Comparison of ENCODE assay signal across 8 cellular contexts in genomic region chr13:43058318-43058674, GRCh38. TPM values are rescaled to one million over a fixed set of nuclear protein-coding genes. Genes with fewer than 3 reads are reported as not detected.
DNase-seq lines count a peak whose midpoint lies in the region; ATAC-seq and TF ChIP-seq lines count a peak whose summit lies in the region.

No MANE protein-coding gene starts in this region.

- CTCF ChIA-PET in HCT116 (lab: Charles Lee), result no interaction called here

- 71% methylated on average over 1 of the region's 1 CpG for WGBS in esophagus muscularis mucosa

- TF ChIP-seq EP300 in esophagus muscularis mucosa (IDR thresholded peaks at IDR 0.05), result no peak

- H3K27ac ChIP-seq in HCT116 (ENCODE audit: low read depth, low read length), result peak overlapping the region; percentile 73
- no peak overlapping the region for H3K27ac ChIP-seq in esophagus muscularis mucosa (replicated peaks in 1 of 4)

- no peaks in the 10 kb centered on the region for H3K27me3 Mint-ChIP-seq in T-helper 17 cell
- no peaks in the 10 kb centered on the region for H3K27me3 Mint-ChIP-seq in stimulated activated naive CD8-positive, alpha-beta T cell treated with anti-CD3 and anti-CD28 coated beads, Interleukin-15, Interleukin-2, amounts not matched to agents 100 ng/mL and 50 ng/mL, for 24 hours

- TF ChIP-seq CTCF in BE2C (IDR thresholded peaks at IDR 0.05; ENCODE audit: low read depth, low read length), result no peak
- TF ChIP-seq CTCF in HCT116 (IDR thresholded peaks at IDR 0.05 in 2 of 3, conservative IDR thresholded peaks at IDR 0.05 in 1 of 3; ENCODE audit: borderline replicate concordance in 1 of 3, insufficient read depth in 1 of 3, low read depth in 2 of 3, low read length in 2 of 3), result no peak
- TF ChIP-seq CTCF in fibroblast of pulmonary artery (IDR thresholded peaks at IDR 0.05; ENCODE audit: low read length, missing control alignments), result no peak
- TF ChIP-seq CTCF in esophagus muscularis mucosa (IDR thresholded peaks at IDR 0.05), result no peak

- H3K9ac ChIP-seq in HCT116 (ENCODE audit: low read length), result peak overlapping the region; percentile 31

- ATAC-seq in HCT116, result peak; percentile 89
- no peak for ATAC-seq in T-helper 17 cell
- no peak for ATAC-seq in GM18867 (IDR thresholded peaks at IDR 0.05; ENCODE audit: unreplicated experiment)

- peaks cover 6% of the 10 kb centered on the region for H3K36me3 Mint-ChIP-seq in T-helper 17 cell (ENCODE audit: low read depth)
- peaks cover 10% of the 10 kb centered on the region for H3K36me3 Mint-ChIP-seq in stimulated activated naive CD8-positive, alpha-beta T cell treated with anti-CD3 and anti-CD28 coated beads, Interleukin-15, Interleukin-2, amounts not matched to agents 100 ng/mL and 50 ng/mL, for 24 hours (ENCODE audit: low read depth)

- POLR2A ChIA-PET in HCT116 (lab: Charles Lee), result interaction anchor here (1.6 kb wide), 1 partner anchor 35 kb away, joined by 5 read pairs; the partner anchor contains the start of gene DNAJC15

- H3K27me3 ChIP-seq in BE2C, result no peaks in the 10 kb centered on the region
- no peaks in the 10 kb centered on the region for H3K27me3 ChIP-seq in HCT116 (ENCODE audit: insufficient read depth, low read length)
- H3K27me3 ChIP-seq in esophagus muscularis mucosa, result no peaks in the 10 kb centered on the region

- RAD21 ChIA-PET in HCT116 (lab: Charles Lee; ENCODE audit: low non-redundant PET in 1 of 2, low total read pairs in 2 of 2, uncharacterized antibody in 2 of 2, unreplicated experiment in 2 of 2), result no interaction called here

- H3K9me3 Mint-ChIP-seq in stimulated activated naive CD8-positive, alpha-beta T cell treated with anti-CD3 and anti-CD28 coated beads, Interleukin-15, Interleukin-2, amounts not matched to agents 100 ng/mL and 50 ng/mL, for 24 hours, result no peaks in the 10 kb centered on the region

- H3K4me2 ChIP-seq in HCT116 (ENCODE audit: low read length), result peak overlapping the region; percentile 58

- intact Hi-C loops in HCT116 (cut with micrococcal nuclease), result no loop called here
- intact Hi-C loops in esophagus muscularis mucosa (cut with DNase I), result no loop called here

- BruUV-seq in HCT116 (replicated peaks; lab: Mats Ljungman, UMichigan), result no TSS peak

- DNase-seq in BE2C (peak; percentile 15), HCT116 (ENCODE audit: low read depth, low spot score) (peak; percentile 87), T-helper 17 cell (no peak), fibroblast of pulmonary artery (ENCODE audit: low read depth) (peak; percentile 62), esophagus muscularis mucosa (ENCODE audit: extremely low spot score) (no peak), HK-2 (ENCODE audit: unreplicated experiment) (no peak)

- H3K36me3 ChIP-seq in BE2C, result no peaks in the 10 kb centered on the region
- no peaks in the 10 kb centered on the region for H3K36me3 ChIP-seq in HCT116 (ENCODE audit: control insufficient read depth in 1 of 2, insufficient read depth in 2 of 2, low read length in 2 of 2)
- no peaks in the 10 kb centered on the region for H3K36me3 ChIP-seq in esophagus muscularis mucosa

- H3K4me1 ChIP-seq in BE2C, result peaks cover 9% of the 10 kb centered on the region
- H3K4me1 ChIP-seq in HCT116 (ENCODE audit: control insufficient read depth in 1 of 2, insufficient read depth in 2 of 2, low read length in 2 of 2), result peaks cover 39 to 70% of the 10 kb centered on the region in 2 experiments
- peaks cover 35 to 49% (median 40%) of the 10 kb centered on the region in 4 donors for H3K4me1 ChIP-seq in esophagus muscularis mucosa

- no peak overlapping the region for H2AFZ ChIP-seq in HCT116 (ENCODE audit: low read depth, low read length, poor library complexity, severe bottlenecking)

- H3K4me3 ChIP-seq in BE2C (ENCODE audit: low read depth, low read length), result no peak overlapping the region
- H3K4me3 ChIP-seq in HCT116 (replicated peaks in 1 of 2; ENCODE audit: low read depth in 1 of 2, low read length in 2 of 2), result peak overlapping the region; percentile 8 to 25
- H3K4me3 ChIP-seq in fibroblast of pulmonary artery (replicated peaks; ENCODE audit: low read depth, low read length), result no peak overlapping the region
- no peak overlapping the region for H3K4me3 ChIP-seq in esophagus muscularis mucosa

- TF ChIP-seq POLR2A in HCT116 (IDR thresholded peaks at IDR 0.05; ENCODE audit: borderline replicate concordance, extremely low read depth, insufficient read depth, insufficient read length), result no peak
- no peak for TF ChIP-seq POLR2A in esophagus muscularis mucosa (IDR thresholded peaks at IDR 0.05; ENCODE audit: low read depth)

- H3K79me2 ChIP-seq in HCT116 (ENCODE audit: insufficient read depth, low read length), result peaks cover 15% of the 10 kb centered on the region

- TF ChIP-seq RAD21 in HCT116 (IDR thresholded peaks at IDR 0.05; ENCODE audit: low read depth), result no peak

- H3K9me3 ChIP-seq in BE2C (no peaks in the 10 kb centered on the region), HCT116 (ENCODE audit: control insufficient read depth in 1 of 2, insufficient read depth in 1 of 2, low read depth in 1 of 2, low read length in 2 of 2) (no peaks in the 10 kb centered on the region), T-helper 17 cell (ENCODE audit: control insufficient read depth, low read length, poor library complexity, severe bottlenecking) (no peaks in the 10 kb centered on the region), esophagus muscularis mucosa (no peaks in the 10 kb centered on the region)

- peaks cover 32% of the 10 kb centered on the region for H3K4me1 Mint-ChIP-seq in T-helper 17 cell
- peaks cover 22% of the 10 kb centered on the region for H3K4me1 Mint-ChIP-seq in stimulated activated naive CD8-positive, alpha-beta T cell treated with anti-CD3 and anti-CD28 coated beads, Interleukin-15, Interleukin-2, amounts not matched to agents 100 ng/mL and 50 ng/mL, for 24 hours (ENCODE audit: low read depth)

- H3K27ac Mint-ChIP-seq in T-helper 17 cell, result no peak overlapping the region
- H3K27ac Mint-ChIP-seq in stimulated activated naive CD8-positive, alpha-beta T cell treated with anti-CD3 and anti-CD28 coated beads, Interleukin-15, Interleukin-2, amounts not matched to agents 100 ng/mL and 50 ng/mL, for 24 hours, result peak overlapping the region; percentile 24

- H3K9me2 ChIP-seq in HCT116 (ENCODE audit: insufficient read depth), result no peaks in the 10 kb centered on the region

- H3K4me3 Mint-ChIP-seq in T-helper 17 cell, result peak overlapping the region; percentile 63
- peak overlapping the region; percentile 17 for H3K4me3 Mint-ChIP-seq in stimulated activated naive CD8-positive, alpha-beta T cell treated with anti-CD3 and anti-CD28 coated beads, Interleukin-15, Interleukin-2, amounts not matched to agents 100 ng/mL and 50 ng/mL, for 24 hours

- no peaks in the 10 kb centered on the region for H4K20me1 ChIP-seq in HCT116 (ENCODE audit: insufficient read depth)

TF ChIP-seq in HCT116, 20 proteins besides CTCF, POLR2A, EP300 and RAD21 (continues in another document):
- TF ChIP-seq TCF7L2 (IDR thresholded peaks at IDR 0.05; ENCODE audit: borderline replicate concordance, extremely low read depth, insufficient read depth, insufficient read length) (peak; percentile 63), REST (IDR thresholded peaks at IDR 0.05; ENCODE audit: low read depth) (no peak), FOSL1 (IDR thresholded peaks at IDR 0.05; ENCODE audit: low read depth) (peak; percentile 47), EZH2phosphoT487 (IDR thresholded peaks at IDR 0.05; ENCODE audit: borderline replicate concordance) (no peak), JUND (IDR thresholded peaks at IDR 0.05) (peak; percentile 48), SP1 (IDR thresholded peaks at IDR 0.05; ENCODE audit: low read depth) (peak; percentile 75), SIN3A (IDR thresholded peaks at IDR 0.05; ENCODE audit: low read depth) (no peak), YY1 (IDR thresholded peaks at IDR 0.05; ENCODE audit: extremely low read depth, insufficient replicate concordance, low read depth, low read length) (peak; percentile 9), ZFX (IDR thresholded peaks at IDR 0.05) (no peak), MAX (IDR thresholded peaks at IDR 0.05) (peak; percentile 72), EZH2 (IDR thresholded peaks at IDR 0.05) (no peak), SRF (IDR thresholded peaks at IDR 0.05; ENCODE audit: low read depth) (no peak)

RNA-seq across cellular contexts. Expression of gene DNAJC15, which starts 34.9 kb away (rescaled TPM):
- polyA plus RNA-seq in BE2C (2012; ENCODE audit: insufficient read depth, insufficient read length, low read depth), result 0.15 TPM
- total RNA-seq in HCT116 (2021; ENCODE audit: unreplicated experiment), result 10.8 TPM
- 11.8 and 14.6 TPM in 2 replicates for polyA plus RNA-seq in HCT116 (2012)
- total RNA-seq in T-helper 17 cell, result 1 to 10 TPM; 6.4 to 8.1 TPM
- 10 to 100 TPM; 13.3 to 19.8 (median 13.6) TPM for total RNA-seq in esophagus muscularis mucosa

Comparison
In these comparisons a context has a peak if more than half of its experiments do, and no peak if none do; other contexts are left out.
1. DNase-seq: peak in BE2C (single experiment), HCT116 (single experiment) and fibroblast of pulmonary artery (single experiment); none in T-helper 17 cell (0 of 3), esophagus muscularis mucosa (single experiment) and HK-2 (single experiment).
2. H3K4me3 ChIP-seq: peak in HCT116 (2 of 2); none in BE2C (single experiment), fibroblast of pulmonary artery (single experiment) and esophagus muscularis mucosa (0 of 4).